Comparison of ENCODE assay signal across 24 cellular contexts in genomic region chr12:5806376-5807089, GRCh38.
A peak's percentile ranks its signal among the peaks of the same experiment; 100 is the strongest.
DNase-seq lines count a peak whose midpoint lies in the region; ATAC-seq and TF ChIP-seq lines count a peak whose summit lies in the region.
"Had no signal": no experiment of that assay in that cellular context is flagged by ENCODE, and none has a peak within 500 bp of the region (broad histone marks: within the 10 kb centered on the region; RNA-seq: fewer than 3 reads in every experiment).

No MANE protein-coding gene starts in this region.

- H3K14ac ChIP-seq in trophoblast cell (ENCODE audit: low read length), result no peak overlapping the region

- no peak overlapping the region for H3K27ac ChIP-seq in trophoblast cell (ENCODE audit: low read depth, low read length)
- H3K27ac ChIP-seq: heart left ventricle, left ventricle myocardium inferior, prostate gland, skin epidermis had no signal

- no peak for TF ChIP-seq RAD21 in Ishikawa (IDR thresholded peaks at IDR 0.05; ENCODE audit: low read depth)

- no peak for TF ChIP-seq EP300 in Ishikawa (IDR thresholded peaks at IDR 0.05; ENCODE audit: borderline replicate concordance)

- no peak overlapping the region for H3K4ac ChIP-seq in trophoblast cell (ENCODE audit: low read depth, low read length)

- H3K4me1 Mint-ChIP-seq in immature natural killer cell, result no peaks in the 10 kb centered on the region
- H3K4me1 Mint-ChIP-seq: central memory CD8-positive, alpha-beta T cell; neural crest cell; stimulated activated memory B cell treated with anti-CD40 and anti-IgM and Interleukin-4, amounts not matched to agents 10 μg/mL and 1 μg/mL and 100 μg/mL, for 72 hours had no signal

- DNase-seq in Daoy (ENCODE audit: low read depth) (peak; percentile 82), adipocyte (ENCODE audit: low read depth) (peak; percentile 13), trophoblast cell (peak; percentile 44 to 70), omental fat pad (ENCODE audit: low spot score) (no peak), immature natural killer cell (no peak)
- DNase-seq: activated naive CD4-positive, alpha-beta T cell treated with anti-CD3 and anti-CD28 coated beads for 36 hours; activated T-cell treated with anti-CD3 and anti-CD28 coated beads, Interleukin-2, amount 50 U/mL, for 4 hours; anterior cingulate cortex; CD8-positive, alpha-beta T cell; heart left ventricle; left ventricle myocardium inferior; MM.1S; NCI-H1694; SHP77 had no signal

- no CpG with 5 or more reads among the region's 10 CpGs for WGBS in trophoblast cell (ENCODE audit: extremely low coverage, insufficient coverage, insufficient read length)

- H4K91ac ChIP-seq in trophoblast cell (ENCODE audit: low read depth, low read length), result no peak overlapping the region

- H2BK120ac ChIP-seq in trophoblast cell (ENCODE audit: insufficient read depth, low read length, poor library complexity), result no peak overlapping the region

- no peaks in the 10 kb centered on the region for H3K4me1 ChIP-seq in adipocyte (ENCODE audit: control insufficient read depth, insufficient read depth, low read length)
- no peaks in the 10 kb centered on the region for H3K4me1 ChIP-seq in trophoblast cell (ENCODE audit: control insufficient read depth in 1 of 2, insufficient read depth in 2 of 2, low read length in 2 of 2)
- H3K4me1 ChIP-seq: heart left ventricle, left ventricle myocardium inferior, prostate gland had no signal

- no peak overlapping the region for H3K4me2 ChIP-seq in trophoblast cell (ENCODE audit: low read length)

- no peak overlapping the region for H3K23ac ChIP-seq in trophoblast cell (ENCODE audit: low read length)

- no peaks in the 10 kb centered on the region for H3K36me3 Mint-ChIP-seq in immature natural killer cell
- H3K36me3 Mint-ChIP-seq: CD8-positive, alpha-beta T cell; stimulated activated memory B cell treated with anti-CD40 and anti-IgM and Interleukin-4, amounts not matched to agents 10 μg/mL and 1 μg/mL and 100 μg/mL, for 72 hours had no signal

- no peak overlapping the region for H4K8ac ChIP-seq in trophoblast cell (ENCODE audit: low read depth, low read length)

- no peak overlapping the region for H3K9ac ChIP-seq in adipocyte (ENCODE audit: low read length)
- no peak overlapping the region for H3K9ac ChIP-seq in trophoblast cell (ENCODE audit: low read length)

- no peak overlapping the region for H2BK5ac ChIP-seq in trophoblast cell (ENCODE audit: low read depth, low read length, poor library complexity)

- H2AFZ ChIP-seq in trophoblast cell (ENCODE audit: insufficient read depth, low read length, poor library complexity), result no peak overlapping the region

- no peaks in the 10 kb centered on the region for H3K9me3 ChIP-seq in adipocyte (ENCODE audit: control insufficient read depth, low read length)
- peaks cover 2% of the 10 kb centered on the region for H3K9me3 ChIP-seq in trophoblast cell (ENCODE audit: insufficient read depth, low read depth, low read length)
- H3K9me3 ChIP-seq: heart left ventricle, left ventricle myocardium inferior, prostate gland had no signal

- no peaks in the 10 kb centered on the region for H3K79me1 ChIP-seq in trophoblast cell (ENCODE audit: low read length)

- no peak overlapping the region for H4K12ac ChIP-seq in trophoblast cell (ENCODE audit: low read depth, low read length)

- no peaks in the 10 kb centered on the region for H3K36me3 ChIP-seq in adipocyte (ENCODE audit: control insufficient read depth, insufficient read depth, low read length, severe bottlenecking)
- no peaks in the 10 kb centered on the region for H3K36me3 ChIP-seq in trophoblast cell (ENCODE audit: control insufficient read depth in 1 of 2, insufficient read depth in 2 of 2, low read length in 2 of 2)
- H3K36me3 ChIP-seq: prostate gland had no signal

- peaks cover 21% of the 10 kb centered on the region for H3K27me3 ChIP-seq in adipocyte (replicated peaks; ENCODE audit: control insufficient read depth, insufficient read depth, low read length)
- H3K27me3 ChIP-seq in trophoblast cell (ENCODE audit: insufficient read depth, low read length), result no peaks in the 10 kb centered on the region
- H3K27me3 ChIP-seq: heart left ventricle had no signal

- TF ChIP-seq CTCF in omental fat pad (IDR thresholded peaks at IDR 0.05), result no peak

- no peak overlapping the region for H3K27ac Mint-ChIP-seq in immature natural killer cell
- H3K27ac Mint-ChIP-seq: activated naive CD4-positive, alpha-beta T cell treated with anti-CD3 and anti-CD28 coated beads for 36 hours; CD8-positive, alpha-beta T cell; stimulated activated memory B cell treated with anti-CD40 and anti-IgM and Interleukin-4, amounts not matched to agents 10 μg/mL and 1 μg/mL and 100 μg/mL, for 72 hours had no signal

- no peak overlapping the region for H2BK12ac ChIP-seq in trophoblast cell (ENCODE audit: low read length)

- H3K4me3 Mint-ChIP-seq in immature natural killer cell, result no peak overlapping the region
- H3K4me3 Mint-ChIP-seq: activated naive CD4-positive, alpha-beta T cell treated with anti-CD3 and anti-CD28 coated beads for 36 hours; activated T-cell treated with anti-CD3 and anti-CD28 coated beads, Interleukin-2, amount 50 U/mL, for 4 hours; CD8-positive, alpha-beta T cell; central memory CD8-positive, alpha-beta T cell; neural crest cell; stimulated activated memory B cell treated with anti-CD40 and anti-IgM and Interleukin-4, amounts not matched to agents 10 μg/mL and 1 μg/mL and 100 μg/mL, for 72 hours had no signal

- H3K27me3 Mint-ChIP-seq in immature natural killer cell (ENCODE audit: low read depth in 3 of 3), result peaks cover 0 to 6% (median 5%) of the 10 kb centered on the region in 3 donors
- H3K27me3 Mint-ChIP-seq: stimulated activated memory B cell treated with anti-CD40 and anti-IgM and Interleukin-4, amounts not matched to agents 10 μg/mL and 1 μg/mL and 100 μg/mL, for 72 hours had no signal

- H3K18ac ChIP-seq in trophoblast cell (ENCODE audit: low read length), result no peak overlapping the region

- H3K9me3 Mint-ChIP-seq in immature natural killer cell, result no peaks in the 10 kb centered on the region
- H3K9me3 Mint-ChIP-seq: activated naive CD4-positive, alpha-beta T cell treated with anti-CD3 and anti-CD28 coated beads for 36 hours; activated T-cell treated with anti-CD3 and anti-CD28 coated beads, Interleukin-2, amount 50 U/mL, for 4 hours; CD8-positive, alpha-beta T cell; central memory CD8-positive, alpha-beta T cell; neural crest cell; stimulated activated memory B cell treated with anti-CD40 and anti-IgM and Interleukin-4, amounts not matched to agents 10 μg/mL and 1 μg/mL and 100 μg/mL, for 72 hours had no signal

- no peak overlapping the region for H2AK5ac ChIP-seq in trophoblast cell (ENCODE audit: low read length)

- no peaks in the 10 kb centered on the region for H3K79me2 ChIP-seq in trophoblast cell (ENCODE audit: control insufficient read depth, insufficient read depth, low read length, poor library complexity)

- ATAC-seq in omental fat pad (ENCODE audit: low FRiP score), result no peak
- no peak for ATAC-seq in HG02588 (IDR thresholded peaks at IDR 0.05; ENCODE audit: unreplicated experiment)
- no peak for ATAC-seq in GM19452 (IDR thresholded peaks at IDR 0.05; ENCODE audit: unreplicated experiment)
- ATAC-seq: activated T-cell treated with anti-CD3 and anti-CD28 coated beads, Interleukin-2, amount 50 U/mL, for 4 hours; CD8-positive, alpha-beta T cell; GM12878; heart left ventricle; HepG2; stimulated activated memory B cell treated with anti-CD40 and anti-IgM and Interleukin-4, amounts not matched to agents 10 μg/mL and 1 μg/mL and 100 μg/mL, for 72 hours had no signal

- H3K4me3 ChIP-seq in adipocyte (ENCODE audit: low read length) (no peak overlapping the region), trophoblast cell (ENCODE audit: low read depth, low read length) (no peak overlapping the region)
- H3K4me3 ChIP-seq: GM12878, heart left ventricle, left ventricle myocardium inferior, prostate gland, skin epidermis had no signal

TF ChIP-seq in Ishikawa, 13 proteins besides CTCF, POLR2A, EP300 and RAD21:
- TF ChIP-seq USF1 (IDR thresholded peaks at IDR 0.05) (peak; percentile 36), TCF12 (IDR thresholded peaks at IDR 0.05; ENCODE audit: low read depth) (no peak), ZBTB7A (IDR thresholded peaks at IDR 0.05; ENCODE audit: low read depth) (no peak), FOXM1 (IDR thresholded peaks at IDR 0.05; ENCODE audit: borderline replicate concordance, low read depth) (no peak), CREB1 (IDR thresholded peaks at IDR 0.05; ENCODE audit: low read depth) (no peak), TEAD4 (IDR thresholded peaks at IDR 0.05) (peak; percentile 75)
- TF ChIP-seq, protein P1, sequence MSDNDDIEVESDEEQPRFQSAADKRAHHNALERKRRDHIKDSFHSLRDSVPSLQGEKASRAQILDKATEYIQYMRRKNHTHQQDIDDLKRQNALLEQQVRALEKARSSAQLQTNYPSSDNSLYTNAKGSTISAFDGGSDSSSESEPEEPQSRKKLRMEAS (IDR thresholded peaks at IDR 0.05), result no peak; the same call in 1 of the 2 replicates
TF ChIP-seq in Ishikawa: peak in this region for 2.

Comparison
In these comparisons a context has a peak if more than half of its experiments do, and no peak if none do; other contexts are left out.
1. DNase-seq: peak in Daoy (single experiment), adipocyte (single experiment) and trophoblast cell (2 of 2); none in omental fat pad (single experiment) and immature natural killer cell (0 of 3).